ENCODE assay signal across 1 cellular context in genomic region chr1:229240532-229240931, GRCh38.
TF ChIP-seq lines count a peak whose summit lies in the region.

No MANE protein-coding gene starts in this region.

TF ChIP-seq in H1, 55 proteins besides CTCF, POLR2A, EP300 and RAD21:
- no peak for TF ChIP-seq CTBP2 (IDR thresholded peaks at IDR 0.05; ENCODE audit: borderline replicate concordance, insufficient read depth, insufficient read length, low read length)
- no peak for TF ChIP-seq CHD7 (IDR thresholded peaks at IDR 0.05; ENCODE audit: insufficient replicate concordance, low read length)
- TF ChIP-seq USF2 (IDR thresholded peaks at IDR 0.05; ENCODE audit: low read length), result no peak
- no peak for TF ChIP-seq KDM1A (IDR thresholded peaks at IDR 0.05; ENCODE audit: borderline replicate concordance, low read length)
- no peak for TF ChIP-seq JUN (IDR thresholded peaks at IDR 0.05; ENCODE audit: low read depth, low read length)
- no peak for TF ChIP-seq SIRT6 (IDR thresholded peaks at IDR 0.05; ENCODE audit: low read length)
- TF ChIP-seq JUND (IDR thresholded peaks at IDR 0.05; ENCODE audit: low read length), result no peak
- no peak for TF ChIP-seq POU5F1 (IDR thresholded peaks at IDR 0.05; ENCODE audit: low read depth, low read length)
- TF ChIP-seq FOSL1 (IDR thresholded peaks at IDR 0.05; ENCODE audit: insufficient read depth, low read depth, low read length), result no peak
- TF ChIP-seq CREB1 (IDR thresholded peaks at IDR 0.05), result no peak
- no peak for TF ChIP-seq NRF1 (IDR thresholded peaks at IDR 0.05; ENCODE audit: low read depth, low read length)
- TF ChIP-seq POLR2AphosphoS5 (IDR thresholded peaks at IDR 0.05; ENCODE audit: low read depth, low read length), result no peak
- no peak for TF ChIP-seq SP1 (IDR thresholded peaks at IDR 0.05; ENCODE audit: low read depth, low read length)
- TF ChIP-seq BCL11A (IDR thresholded peaks at IDR 0.05; ENCODE audit: low read depth in 2 of 2, low read length in 2 of 2), result no peak
- TF ChIP-seq TBP (IDR thresholded peaks at IDR 0.05; ENCODE audit: low read depth, low read length), result no peak
- no peak for TF ChIP-seq SP2 (IDR thresholded peaks at IDR 0.05; ENCODE audit: low read length)
